In genomic region chrX:40155617-40156471, GRCh38 we compare ENCODE assay signal across 9 cellular contexts. TPM values are rescaled to one million over a fixed set of nuclear protein-coding genes. Genes with fewer than 3 reads are reported as not detected.
DNase-seq lines count a peak whose midpoint lies in the region; ATAC-seq and TF ChIP-seq lines count a peak whose summit lies in the region.
"Had no signal": no experiment of that assay in that cellular context is flagged by ENCODE, and none has a peak within 500 bp of the region (broad histone marks: within the 10 kb centered on the region; RNA-seq: fewer than 3 reads in every experiment).

No MANE protein-coding gene starts in this region.

- intact Hi-C loops in activated CD4-positive, alpha-beta T cell treated with anti-CD3 and anti-CD28 coated beads for 36 hours (cut with DNase I, micrococcal nuclease): loop anchor here in 1 of 2 experiments (2.0 kb wide), 1 partner anchor 15 kb away; no protein-coding TSS in a partner anchor

- CTCF ChIA-PET in activated CD4-positive, alpha-beta T cell treated with anti-CD3 and anti-CD28 coated beads for 36 hours (lab: Charles Lee): interaction anchor here (1.0 kb wide), 1 partner anchor 56 kb away, joined by 4 read pairs; no protein-coding TSS in a partner anchor

- H3K9me3 ChIP-seq in thoracic aorta: no peaks in the 10 kb centered on the region

- peaks cover 4% of the 10 kb centered on the region for H3K36me3 Mint-ChIP-seq in activated CD4-positive, alpha-beta T cell treated with anti-CD3 and anti-CD28 coated beads for 36 hours (ENCODE audit: low read depth)
- no peaks in the 10 kb centered on the region for H3K36me3 Mint-ChIP-seq in activated T-cell treated with anti-CD3 and anti-CD28 coated beads, Interleukin-2, amount 50 U/mL, for 4 hours (ENCODE audit: insufficient read depth)
- H3K36me3 Mint-ChIP-seq in T-helper 2 cell treated with Interferon-gamma antibody and Interleukin-4, amounts not matched to agents 5 μg/mL and 100 μg/mL, for 36 hours (ENCODE audit: low read depth): no peaks in the 10 kb centered on the region

- POLR2A ChIA-PET in activated CD4-positive, alpha-beta T cell treated with anti-CD3 and anti-CD28 coated beads for 36 hours (lab: Charles Lee): no interaction called here

- peak overlapping the region in 1 of 2 donors; percentile 38 for H3K27ac ChIP-seq in thoracic aorta

- H3K4me1 ChIP-seq in thoracic aorta (ENCODE audit: control insufficient read depth in 1 of 2, low read depth in 2 of 2): no peaks in the 10 kb centered on the region

- H3K4me1 Mint-ChIP-seq in activated CD4-positive, alpha-beta T cell treated with anti-CD3 and anti-CD28 coated beads for 36 hours: peaks cover 10% of the 10 kb centered on the region
- peaks cover 14% of the 10 kb centered on the region for H3K4me1 Mint-ChIP-seq in activated T-cell treated with anti-CD3 and anti-CD28 coated beads, Interleukin-2, amount 50 U/mL, for 4 hours (ENCODE audit: low read depth)
- H3K4me1 Mint-ChIP-seq in T-helper 2 cell treated with Interferon-gamma antibody and Interleukin-4, amounts not matched to agents 5 μg/mL and 100 μg/mL, for 36 hours (ENCODE audit: low read depth): peaks cover 12% of the 10 kb centered on the region

- no peak overlapping the region for H3K27ac Mint-ChIP-seq in activated CD4-positive, alpha-beta T cell treated with anti-CD3 and anti-CD28 coated beads for 36 hours
- no peak overlapping the region for H3K27ac Mint-ChIP-seq in T-helper 2 cell treated with Interferon-gamma antibody and Interleukin-4, amounts not matched to agents 5 μg/mL and 100 μg/mL, for 36 hours

- H3K9me3 Mint-ChIP-seq in activated CD4-positive, alpha-beta T cell treated with anti-CD3 and anti-CD28 coated beads for 36 hours (ENCODE audit: low read depth): no peaks in the 10 kb centered on the region
- H3K9me3 Mint-ChIP-seq in activated T-cell treated with anti-CD3 and anti-CD28 coated beads, Interleukin-2, amount 50 U/mL, for 4 hours: no peaks in the 10 kb centered on the region
- no peaks in the 10 kb centered on the region for H3K9me3 Mint-ChIP-seq in T-helper 2 cell treated with Interferon-gamma antibody and Interleukin-4, amounts not matched to agents 5 μg/mL and 100 μg/mL, for 36 hours

- peak overlapping the region; percentile 70 for H3K4me3 Mint-ChIP-seq in activated CD4-positive, alpha-beta T cell treated with anti-CD3 and anti-CD28 coated beads for 36 hours
- H3K4me3 Mint-ChIP-seq in activated T-cell treated with anti-CD3 and anti-CD28 coated beads, Interleukin-2, amount 50 U/mL, for 4 hours: peak overlapping the region; percentile 80
- H3K4me3 Mint-ChIP-seq in T-helper 2 cell treated with Interferon-gamma antibody and Interleukin-4, amounts not matched to agents 5 μg/mL and 100 μg/mL, for 36 hours: no peak overlapping the region

- peak; percentile 31 for DNase-seq in activated CD4-positive, alpha-beta T cell treated with anti-CD3 and anti-CD28 coated beads for 36 hours
- DNase-seq in activated CD4-positive, alpha-beta T cell treated with anti-CD3 and anti-CD28 coated beads for 1 hour: no peak
- no peak for DNase-seq in activated T-cell treated with anti-CD3 and anti-CD28 coated beads, Interleukin-2, amount 50 U/mL, for 4 hours
- DNase-seq in left kidney (ENCODE audit: low read depth, low spot score) (peak; percentile 62), thoracic aorta (ENCODE audit: low spot score) (no peak)
- DNase-seq in T-helper 2 cell treated with Interferon-gamma antibody and Interleukin-4, amounts not matched to agents 5 μg/mL and 100 μg/mL, for 36 hours (ENCODE audit: low spot score): no peak
- DNase-seq in stimulated activated CD4-positive, alpha-beta T cell treated with anti-CD3 and anti-CD28 coated beads, Interleukin-4, amount 100 ng/mL, for 24 hours: no peak
- no peak for DNase-seq in stimulated activated CD4-positive, alpha-beta T cell treated with anti-CD3 and anti-CD28 coated beads, Interleukin-4, amount 100 ng/mL, for 1 hour
- DNase-seq: DMS153 had no signal

- H3K27me3 Mint-ChIP-seq in activated CD4-positive, alpha-beta T cell treated with anti-CD3 and anti-CD28 coated beads for 36 hours: no peaks in the 10 kb centered on the region
- no peaks in the 10 kb centered on the region for H3K27me3 Mint-ChIP-seq in activated T-cell treated with anti-CD3 and anti-CD28 coated beads, Interleukin-2, amount 50 U/mL, for 4 hours (ENCODE audit: low read depth)
- no peaks in the 10 kb centered on the region for H3K27me3 Mint-ChIP-seq in T-helper 2 cell treated with Interferon-gamma antibody and Interleukin-4, amounts not matched to agents 5 μg/mL and 100 μg/mL, for 36 hours (ENCODE audit: low read depth)

- no peaks in the 10 kb centered on the region for H3K36me3 ChIP-seq in thoracic aorta

- no peaks in the 10 kb centered on the region for H3K27me3 ChIP-seq in thoracic aorta (replicated peaks; ENCODE audit: insufficient read depth)

- no peak for ATAC-seq in activated CD4-positive, alpha-beta T cell treated with anti-CD3 and anti-CD28 coated beads for 36 hours
- ATAC-seq in activated T-cell treated with anti-CD3 and anti-CD28 coated beads, Interleukin-2, amount 50 U/mL, for 4 hours: no peak
- no peak for ATAC-seq in thoracic aorta (ENCODE audit: insufficient number of reproducible peaks, low FRiP score, low read depth)

- TF ChIP-seq CTCF in thoracic aorta (IDR thresholded peaks at IDR 0.05): no peak

- peak overlapping the region; percentile 74 for H3K4me3 ChIP-seq in thoracic aorta

RNA-seq across cellular contexts. Expression of gene BCOR, which starts 58.1 kb away (rescaled TPM):
- 10 to 100 TPM; 34.7 to 51.1 TPM for total RNA-seq in activated CD4-positive, alpha-beta T cell treated with anti-CD3 and anti-CD28 coated beads for 36 hours
- total RNA-seq in activated T-cell treated with anti-CD3 and anti-CD28 coated beads, Interleukin-2, amount 50 U/mL, for 4 hours: 10 to 100 TPM; 53.4 to 58.5 (median 54.5) TPM
- 10 to 100 TPM; 28.6 to 30.7 TPM for total RNA-seq in thoracic aorta

Comparison
In these comparisons a context has a peak if more than half of its experiments do, and no peak if none do; other contexts are left out.
1. DNase-seq: peak in activated CD4-positive, alpha-beta T cell treated with anti-CD3 and anti-CD28 coated beads for 36 hours (single experiment) and left kidney (single experiment); none in activated CD4-positive, alpha-beta T cell treated with anti-CD3 and anti-CD28 coated beads for 1 hour (single experiment), activated T-cell treated with anti-CD3 and anti-CD28 coated beads, Interleukin-2, amount 50 U/mL, for 4 hours (single experiment), thoracic aorta (single experiment), T-helper 2 cell treated with Interferon-gamma antibody and Interleukin-4, amounts not matched to agents 5 μg/mL and 100 μg/mL, for 36 hours (single experiment), stimulated activated CD4-positive, alpha-beta T cell treated with anti-CD3 and anti-CD28 coated beads, Interleukin-4, amount 100 ng/mL, for 24 hours (single experiment) and stimulated activated CD4-positive, alpha-beta T cell treated with anti-CD3 and anti-CD28 coated beads, Interleukin-4, amount 100 ng/mL, for 1 hour (single experiment).